In the genomic region with DNA sequence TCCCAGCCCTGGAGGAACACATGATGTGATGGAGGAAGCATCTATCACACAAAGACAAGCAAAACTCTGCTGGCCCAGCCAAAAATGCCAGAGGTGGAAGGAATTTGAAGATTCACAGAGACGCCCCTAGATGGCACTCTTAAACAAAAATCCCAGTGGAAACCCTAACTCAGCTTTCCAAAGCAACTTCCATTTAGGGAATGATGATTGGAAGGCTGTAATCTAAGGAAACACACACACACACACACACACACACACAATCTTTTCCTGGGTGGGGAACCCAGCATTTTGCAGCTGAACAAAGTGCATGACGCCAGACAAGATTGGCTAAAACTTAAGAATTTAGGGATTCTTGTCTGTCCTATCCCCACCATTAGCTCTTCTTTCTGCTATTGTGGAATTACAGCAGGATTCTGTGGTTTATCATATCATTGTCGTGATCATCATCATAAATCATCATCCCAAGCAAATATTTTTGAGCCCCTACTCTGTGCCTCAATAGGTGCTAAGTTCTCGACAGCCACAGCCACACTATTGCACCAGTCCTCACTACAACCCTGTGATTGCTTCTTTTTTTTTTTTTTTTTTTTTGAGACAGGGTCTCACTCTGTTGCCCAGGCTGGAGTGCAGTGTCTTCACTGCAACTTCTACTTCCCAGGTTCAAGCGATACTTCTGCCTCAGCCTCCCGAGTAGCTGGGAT, we compare ENCODE assay signal across 8 cellular contexts. TPM values are rescaled to one million over a fixed set of nuclear protein-coding genes. Genes with fewer than 3 reads are reported as not detected.
DNase-seq lines count a peak whose midpoint lies in the region; ATAC-seq and TF ChIP-seq lines count a peak whose summit lies in the region.

No MANE protein-coding gene starts in this region.

- TF ChIP-seq CTCF in HFF-Myc (IDR thresholded peaks at IDR 0.05; ENCODE audit: low read depth, low read length, missing control alignments), result peak; percentile 65
- TF ChIP-seq CTCF in mammary epithelial cell (conservative IDR thresholded peaks at IDR 0.05 in 1 of 2, IDR thresholded peaks at IDR 0.05 in 1 of 2; ENCODE audit: extremely low read depth in 1 of 2, insufficient read depth in 1 of 2, low read depth in 1 of 2, low read length in 2 of 2), result peak; percentile 62 to 76
- TF ChIP-seq CTCF in suprapubic skin (IDR thresholded peaks at IDR 0.05), result peak; percentile 1 to 53

- H3K9me3 ChIP-seq in mammary epithelial cell (replicated peaks; ENCODE audit: insufficient read depth, low read length) (no peaks in the 10 kb centered on the region), suprapubic skin (no peaks in the 10 kb centered on the region)

- H3K4me1 ChIP-seq in mammary epithelial cell (ENCODE audit: insufficient read depth, low read length) (peaks cover 14% of the 10 kb centered on the region), suprapubic skin (peaks cover 39% of the 10 kb centered on the region)

- H3K27me3 ChIP-seq in mammary epithelial cell (ENCODE audit: insufficient read depth, low read length) (no peaks in the 10 kb centered on the region), suprapubic skin (no peaks in the 10 kb centered on the region)

- in situ Hi-C loops in Caki2 (cut with HindIII; ENCODE audit: low pct_unique_long_range_greater_than_20kb, low sequenced_read_pairs) (no loop called here), mammary epithelial cell (cut with MboI; ENCODE audit: low sequenced_read_pairs in 2 of 2) (loop anchor here in 1 of 2 donors (25.0 kb wide), 1 partner anchor 1180 kb away; no protein-coding TSS in a partner anchor)

- H3K9ac ChIP-seq in mammary epithelial cell (ENCODE audit: insufficient read depth, low read length), result no peak overlapping the region

- no peak overlapping the region for H3K27ac ChIP-seq in mammary epithelial cell (ENCODE audit: insufficient read depth, low read depth, low read length)
- H3K27ac ChIP-seq in suprapubic skin, result no peak overlapping the region

- peak; percentile 82 for DNase-seq in Caki2 (ENCODE audit: low read depth)
- peak; percentile 56 for DNase-seq in HFF-Myc (ENCODE audit: extremely low read depth, low read depth)
- DNase-seq in NCI-H748 treated with DMSO at 0.1 percent for 48 hours (lab: John Stamatoyannopoulos, UW), result peak; percentile 33
- peak; percentile 63 for DNase-seq in mammary epithelial cell
- DNase-seq in islet precursor cell, result peak; percentile 75
- no peak for DNase-seq in suprapubic skin (ENCODE audit: low spot score in 2 of 2)
- DNase-seq in activated CD4-positive, alpha-beta T cell treated with anti-CD3 and anti-CD28 coated beads, Interleukin-2, amount 50 U/mL, for 1 hour, result no peak

- no TSS peak for BruUV-seq in mammary epithelial cell (replicated peaks; lab: Mats Ljungman, UMichigan)

- WGBS in mammary epithelial cell (ENCODE audit: low coverage, missing lambda C conversion rate), result 35% methylated on average over 4 of the region's 6 CpGs
- 50% methylated on average over 6 of the region's 6 CpGs for WGBS in suprapubic skin

- H3K4me3 ChIP-seq in HFF-Myc (replicated peaks; ENCODE audit: low read depth, low read length), result no peak overlapping the region
- H3K4me3 ChIP-seq in mammary epithelial cell (replicated peaks in 1 of 3; ENCODE audit: insufficient read depth in 1 of 3, low read depth in 2 of 3, low read length in 3 of 3), result no peak overlapping the region
- H3K4me3 ChIP-seq in suprapubic skin, result no peak overlapping the region

- no peak for TF ChIP-seq EP300 in suprapubic skin (IDR thresholded peaks at IDR 0.05)

- dilution Hi-C loops in mammary epithelial cell (cut with HindIII; ENCODE audit: low sequenced_read_pairs), result no loop called here

- ATAC-seq in GM18873 (IDR thresholded peaks at IDR 0.05; ENCODE audit: low FRiP score, unreplicated experiment), result no peak

- no peak for TF ChIP-seq POLR2A in suprapubic skin (IDR thresholded peaks at IDR 0.05)

- peaks cover 28% of the 10 kb centered on the region for H3K79me2 ChIP-seq in mammary epithelial cell (ENCODE audit: insufficient read depth, low read length)

- no peak overlapping the region for H2AFZ ChIP-seq in mammary epithelial cell (ENCODE audit: low read depth, low read length)

- H3K4me2 ChIP-seq in mammary epithelial cell (ENCODE audit: insufficient read depth, low read depth, low read length), result no peak overlapping the region

- no peaks in the 10 kb centered on the region for H4K20me1 ChIP-seq in mammary epithelial cell (ENCODE audit: insufficient read depth, low read length)

- CTCF ChIA-PET in mammary epithelial cell (lab: Charles Lee; ENCODE audit: low non-redundant PET), result interaction anchor here (0.6 to 1.1 kb wide), 3 partner anchors 144 to 1162 kb away, joined by 3 to 14 read pairs (median 4); no protein-coding TSS in a partner anchor

- intact Hi-C loops in mammary epithelial cell (cut with micrococcal nuclease), result loop anchor here (1.0 to 5.0 kb wide), 5 partner anchors 31 to 1164 kb away; partner anchors contain the start of gene CRYM

- H3K36me3 ChIP-seq in mammary epithelial cell (ENCODE audit: insufficient read depth, low read length) (peaks cover 6% of the 10 kb centered on the region), suprapubic skin (peaks cover 7% of the 10 kb centered on the region)

RNA-seq across cellular contexts. Expression of gene LDAF1, which starts 1.6 kb away (rescaled TPM):
- 67.2 and 104 TPM in 2 replicates for total RNA-seq in Caki2 (2014; rRNA removed; shearing (Covaris generic); ENCODE audit: low replicate concordance)
- total RNA-seq in mammary epithelial cell (100 to 1,000 TPM in 1 of 2 donors, 10 to 100 TPM in 1; 43.5 to 131 TPM), suprapubic skin (100 to 1,000 TPM in 3 of 4 donors, 10 to 100 TPM in 1; 96.2 to 211 (median 200) TPM)
- 51.9 TPM for polyA plus RNA-seq in mammary epithelial cell
- 37.7 TPM for polyA minus RNA-seq in mammary epithelial cell

RNA-seq across cellular contexts. Expression of gene DNAH3, which starts 6.3 kb away (rescaled TPM):
- total RNA-seq in Caki2 (2014; rRNA removed; shearing (Covaris generic); ENCODE audit: low replicate concordance), result 0.17 TPM in 1 of 2 replicates, not detected in the other
- total RNA-seq in mammary epithelial cell, result 1 to 10 TPM in 1 of 2 donors, under 1 TPM in 1; 0.54 to 1.3 TPM
- polyA plus RNA-seq in mammary epithelial cell, result 0.48 TPM
- not detected for polyA minus RNA-seq in mammary epithelial cell
- total RNA-seq in suprapubic skin, result 1 to 10 TPM; 1.0 to 4.0 (median 1.6) TPM

RNA-seq across cellular contexts. Expression of gene ZP2, which starts 54.5 kb away (rescaled TPM):
- not detected in 2 replicates for total RNA-seq in Caki2 (2014; rRNA removed; shearing (Covaris generic); ENCODE audit: low replicate concordance)
- total RNA-seq in mammary epithelial cell (not detected), suprapubic skin (not detected)
- not detected for polyA plus RNA-seq in mammary epithelial cell
- polyA minus RNA-seq in mammary epithelial cell, result not detected

Comparison
In these comparisons a context has a peak if more than half of its experiments do, and no peak if none do; other contexts are left out.
1. DNase-seq: peak in Caki2 (single experiment), HFF-Myc (single experiment), NCI-H748 treated with DMSO at 0.1 percent for 48 hours (single experiment), mammary epithelial cell (single experiment) and islet precursor cell (single experiment); none in suprapubic skin (0 of 2) and activated CD4-positive, alpha-beta T cell treated with anti-CD3 and anti-CD28 coated beads, Interleukin-2, amount 50 U/mL, for 1 hour (single experiment).
2. Peak in every context shown above with its lines, with median percentiles within 50 percentile points of each other: CTCF ChIP-seq.